ENCODE assay signal across 8 cellular contexts in genomic region chr22:20080445-20080775, GRCh38.
A peak's percentile ranks its signal among the peaks of the same experiment; 100 is the strongest.
DNase-seq lines count a peak whose midpoint lies in the region; ATAC-seq lines count a peak whose summit lies in the region.

No MANE protein-coding gene starts in this region.

- ATAC-seq in GM21390 (IDR thresholded peaks at IDR 0.05; ENCODE audit: unreplicated experiment) = peak; percentile 62

- DNase-seq in ELR (ENCODE audit: low read depth) = peak; percentile 77
- peak in 49 of 76 experiments; percentile 19 to 72 (median 52) for DNase-seq in HUDEP-2 (lab: John Stamatoyannopoulos, UW; ENCODE audit: unreplicated experiment in 76 of 76)
- DNase-seq in UCSD-AML1 (lab: John Stamatoyannopoulos, UW; ENCODE audit: unreplicated experiment) = peak; percentile 69
- DNase-seq in central memory CD4-positive, alpha-beta T cell = peak; percentile 73
- DNase-seq in kidney tubule cell (ENCODE audit: low spot score) = peak; percentile 65
- DNase-seq in stimulated activated CD4-positive, alpha-beta T cell treated with anti-CD3 and anti-CD28 coated beads, Interleukin-2, amount 100 ng/mL, for 4 hours (ENCODE audit: low read depth) = peak; percentile 66
- DNase-seq in NCI-H128 (lab: John Stamatoyannopoulos, UW; ENCODE audit: unreplicated experiment) = no peak
